27 cellular contexts compared by ENCODE assay signal in genomic region chr18:76860411-76860810, GRCh38. TPM values are rescaled to one million over a fixed set of nuclear protein-coding genes. Genes with fewer than 3 reads are reported as not detected.
DNase-seq lines count a peak whose midpoint lies in the region; ATAC-seq lines count a peak whose summit lies in the region.
"Had no signal": no experiment of that assay in that cellular context is flagged by ENCODE, and none has a peak within 500 bp of the region (broad histone marks: within the 10 kb centered on the region; RNA-seq: fewer than 3 reads in every experiment).

No MANE protein-coding gene starts in this region.

- no peak overlapping the region for H3K27ac Mint-ChIP-seq in activated naive CD4-positive, alpha-beta T cell treated with anti-CD3 and anti-CD28 coated beads, Interleukin-2, amount 50 U/mL, for 24 hours
- peak overlapping the region in 1 of 2 donors; percentile 89 for H3K27ac Mint-ChIP-seq in activated naive CD4-positive, alpha-beta T cell treated with anti-CD3 and anti-CD28 coated beads, Interleukin-2, amount 50 U/mL, for 72 hours
- peak overlapping the region; percentile 43 for H3K27ac Mint-ChIP-seq in activated naive CD8-positive, alpha-beta T cell treated with anti-CD3 and anti-CD28 coated beads, Interleukin-2, amount 10 ng/mL, durations not matched to agents 7 days and 5 days
- no peak overlapping the region for H3K27ac Mint-ChIP-seq in stimulated activated effector memory CD8-positive, alpha-beta T cell treated with anti-CD3 and anti-CD28 coated beads, Interleukin-12 subunit alpha, Interleukin-12 subunit beta, amount 100 ng/mL, for 72 hours
- H3K27ac Mint-ChIP-seq: B cell had no signal

- no peaks in the 10 kb centered on the region for H3K27me3 Mint-ChIP-seq in activated naive CD4-positive, alpha-beta T cell treated with anti-CD3 and anti-CD28 coated beads, Interleukin-2, amount 50 U/mL, for 24 hours
- no peaks in the 10 kb centered on the region for H3K27me3 Mint-ChIP-seq in activated naive CD8-positive, alpha-beta T cell treated with anti-CD3 and anti-CD28 coated beads, Interleukin-2, amount 10 ng/mL, durations not matched to agents 7 days and 5 days
- H3K27me3 Mint-ChIP-seq: activated CD4-positive, alpha-beta memory T cell treated with anti-CD3 and anti-CD28 coated beads, Interleukin-2, amount 10 ng/mL, durations not matched to agents 7 days and 5 days; B cell; central memory CD8-positive, alpha-beta T cell; memory B cell; progenitor cell of endocrine pancreas had no signal

- no peak for ATAC-seq in activated naive CD4-positive, alpha-beta T cell treated with anti-CD3 and anti-CD28 coated beads, Interleukin-2, amount 50 U/mL, for 72 hours
- no peak for ATAC-seq in activated naive CD8-positive, alpha-beta T cell treated with anti-CD3 and anti-CD28 coated beads, Interleukin-2, amount 10 ng/mL, durations not matched to agents 7 days and 5 days (ENCODE audit: low read depth)
- no peak for ATAC-seq in GM21526 (IDR thresholded peaks at IDR 0.05; ENCODE audit: low FRiP score, unreplicated experiment)
- no peak for ATAC-seq in stimulated activated effector memory CD8-positive, alpha-beta T cell treated with anti-CD3 and anti-CD28 coated beads, Interleukin-12 subunit alpha, Interleukin-12 subunit beta, amount 100 ng/mL, for 72 hours
- ATAC-seq: left lobe of liver had no signal

- H3K4me3 Mint-ChIP-seq in activated naive CD4-positive, alpha-beta T cell treated with anti-CD3 and anti-CD28 coated beads, Interleukin-2, amount 50 U/mL, for 24 hours = peak overlapping the region; percentile 23
- no peak overlapping the region for H3K4me3 Mint-ChIP-seq in activated naive CD8-positive, alpha-beta T cell treated with anti-CD3 and anti-CD28 coated beads, Interleukin-2, amount 10 ng/mL, durations not matched to agents 7 days and 5 days
- H3K4me3 Mint-ChIP-seq in stimulated activated effector memory CD8-positive, alpha-beta T cell treated with anti-CD3 and anti-CD28 coated beads, Interleukin-12 subunit alpha, Interleukin-12 subunit beta, amount 100 ng/mL, for 72 hours = no peak overlapping the region
- H3K4me3 Mint-ChIP-seq: activated CD4-positive, alpha-beta memory T cell treated with anti-CD3 and anti-CD28 coated beads, Interleukin-2, amount 10 ng/mL, durations not matched to agents 7 days and 5 days; B cell; central memory CD8-positive, alpha-beta T cell; immature natural killer cell; memory B cell had no signal

- POLR2A ChIA-PET in activated naive CD8-positive, alpha-beta T cell treated with anti-CD3 and anti-CD28 coated beads, Interleukin-2, amount 10 ng/mL, durations not matched to agents 7 days and 5 days (lab: Charles Lee) = interaction anchor here (1.4 kb wide), 2 partner anchors 12 to 39 kb away, joined by 3 to 5 read pairs; partner anchors contain the start of gene ZNF236

- peaks cover 25% of the 10 kb centered on the region for H3K36me3 Mint-ChIP-seq in activated naive CD4-positive, alpha-beta T cell treated with anti-CD3 and anti-CD28 coated beads, Interleukin-2, amount 50 U/mL, for 24 hours
- H3K36me3 Mint-ChIP-seq in activated naive CD4-positive, alpha-beta T cell treated with anti-CD3 and anti-CD28 coated beads, Interleukin-2, amount 50 U/mL, for 72 hours = peaks cover 22 to 27% of the 10 kb centered on the region in 2 donors
- H3K36me3 Mint-ChIP-seq in activated naive CD8-positive, alpha-beta T cell treated with anti-CD3 and anti-CD28 coated beads, Interleukin-2, amount 10 ng/mL, durations not matched to agents 7 days and 5 days = peaks cover 28% of the 10 kb centered on the region
- H3K36me3 Mint-ChIP-seq in stimulated activated effector memory CD8-positive, alpha-beta T cell treated with anti-CD3 and anti-CD28 coated beads, Interleukin-12 subunit alpha, Interleukin-12 subunit beta, amount 100 ng/mL, for 72 hours = peaks cover 63% of the 10 kb centered on the region

- DNase-seq in activated naive CD4-positive, alpha-beta T cell treated with anti-CD3 and anti-CD28 coated beads, Interleukin-2, amount 50 U/mL, for 72 hours (ENCODE audit: low spot score in 2 of 2) = no peak
- no peak for DNase-seq in activated naive CD8-positive, alpha-beta T cell treated with anti-CD3 and anti-CD28 coated beads, Interleukin-2, amount 10 ng/mL, durations not matched to agents 7 days and 5 days
- DNase-seq in kidney glomerular epithelial cell (lab: John Stamatoyannopoulos, UW) (peak; percentile 7), NCI-H345 treated with DMSO at 0.1 percent for 48 hours (lab: John Stamatoyannopoulos, UW; ENCODE audit: unreplicated experiment) (no peak)
- no peak for DNase-seq in stimulated activated effector memory CD8-positive, alpha-beta T cell treated with anti-CD3 and anti-CD28 coated beads, Interleukin-12 subunit alpha, Interleukin-12 subunit beta, amount 100 ng/mL, for 72 hours (ENCODE audit: low spot score in 2 of 2)
- DNase-seq: activated CD4-positive, alpha-beta memory T cell treated with anti-CD3 and anti-CD28 coated beads, Interleukin-2, amount 10 ng/mL, durations not matched to agents 7 days and 5 days; activated naive CD4-positive, alpha-beta T cell treated with Interleukin-2 at 50 U/mL for 16 hours; dermis blood vessel endothelial cell; DMS53; esophagus squamous epithelium; hypothalamus; immature natural killer cell; NCI-H1105; NCI-H1930; NCI-H526; Right ventricle myocardium superior; sigmoid colon; stomach; tibial artery; WERI-Rb-1 had no signal

- peaks cover 29% of the 10 kb centered on the region for H3K4me1 Mint-ChIP-seq in activated naive CD4-positive, alpha-beta T cell treated with anti-CD3 and anti-CD28 coated beads, Interleukin-2, amount 50 U/mL, for 24 hours
- H3K4me1 Mint-ChIP-seq in activated naive CD8-positive, alpha-beta T cell treated with anti-CD3 and anti-CD28 coated beads, Interleukin-2, amount 10 ng/mL, durations not matched to agents 7 days and 5 days = peaks cover 22% of the 10 kb centered on the region
- peaks cover 20% of the 10 kb centered on the region for H3K4me1 Mint-ChIP-seq in stimulated activated effector memory CD8-positive, alpha-beta T cell treated with anti-CD3 and anti-CD28 coated beads, Interleukin-12 subunit alpha, Interleukin-12 subunit beta, amount 100 ng/mL, for 72 hours
- H3K4me1 Mint-ChIP-seq: B cell had no signal

- H3K9me3 Mint-ChIP-seq in activated naive CD4-positive, alpha-beta T cell treated with anti-CD3 and anti-CD28 coated beads, Interleukin-2, amount 50 U/mL, for 24 hours = no peaks in the 10 kb centered on the region
- no peaks in the 10 kb centered on the region for H3K9me3 Mint-ChIP-seq in activated naive CD4-positive, alpha-beta T cell treated with anti-CD3 and anti-CD28 coated beads, Interleukin-2, amount 50 U/mL, for 72 hours
- H3K9me3 Mint-ChIP-seq in activated naive CD8-positive, alpha-beta T cell treated with anti-CD3 and anti-CD28 coated beads, Interleukin-2, amount 10 ng/mL, durations not matched to agents 7 days and 5 days = no peaks in the 10 kb centered on the region
- no peaks in the 10 kb centered on the region for H3K9me3 Mint-ChIP-seq in stimulated activated effector memory CD8-positive, alpha-beta T cell treated with anti-CD3 and anti-CD28 coated beads, Interleukin-12 subunit alpha, Interleukin-12 subunit beta, amount 100 ng/mL, for 72 hours
- H3K9me3 Mint-ChIP-seq: activated CD4-positive, alpha-beta memory T cell treated with anti-CD3 and anti-CD28 coated beads, Interleukin-2, amount 10 ng/mL, durations not matched to agents 7 days and 5 days; central memory CD8-positive, alpha-beta T cell; immature natural killer cell; memory B cell had no signal

RNA-seq across cellular contexts. Expression of gene ZNF236, which starts 38.1 kb away (rescaled TPM):
- total RNA-seq in activated naive CD4-positive, alpha-beta T cell treated with anti-CD3 and anti-CD28 coated beads, Interleukin-2, amount 50 U/mL, for 72 hours = 10 to 100 TPM; 17.7 to 24.5 TPM
- 10 to 100 TPM; 23.7 to 25.5 TPM for total RNA-seq in activated naive CD8-positive, alpha-beta T cell treated with anti-CD3 and anti-CD28 coated beads, Interleukin-2, amount 10 ng/mL, durations not matched to agents 7 days and 5 days
